Comparison of ENCODE assay signal across 14 cellular contexts in genomic region chr9:35792044-35792813, GRCh38. TPM values are rescaled to one million over a fixed set of nuclear protein-coding genes. Genes with fewer than 3 reads are reported as not detected.
DNase-seq lines count a peak whose midpoint lies in the region; ATAC-seq and TF ChIP-seq lines count a peak whose summit lies in the region.
"Had no signal": no experiment of that assay in that cellular context is flagged by ENCODE, and none has a peak within 500 bp of the region (broad histone marks: within the 10 kb centered on the region; RNA-seq: fewer than 3 reads in every experiment).

No MANE protein-coding gene starts in this region.

- no peak overlapping the region for H3K4me2 ChIP-seq in mammary epithelial cell (ENCODE audit: insufficient read depth, low read depth, low read length)

- no peaks in the 10 kb centered on the region for H3K27me3 Mint-ChIP-seq in osteocyte (ENCODE audit: unreplicated experiment)
- no peaks in the 10 kb centered on the region for H3K27me3 Mint-ChIP-seq in activated T-cell treated with anti-CD3 and anti-CD28 coated beads, Interleukin-2, amount 50 U/mL, for 72 hours (ENCODE audit: low read depth)
- H3K27me3 Mint-ChIP-seq: activated naive CD8-positive, alpha-beta T cell treated with anti-CD3 and anti-CD28 coated beads, Interleukin-2, amount 50 U/mL, for 24 hours had no signal

- intact Hi-C loops in breast epithelium (cut with DNase I; ENCODE audit: low total_unique reads) = loop anchor here (5.0 kb wide), 1 partner anchor 95 kb away; no protein-coding TSS in a partner anchor
- intact Hi-C loops in mammary epithelial cell (cut with micrococcal nuclease) = no loop called here

- H3K9me3 ChIP-seq in breast epithelium = no peaks in the 10 kb centered on the region
- H3K9me3 ChIP-seq in mammary epithelial cell (replicated peaks; ENCODE audit: insufficient read depth, low read length) = no peaks in the 10 kb centered on the region

- H3K36me3 Mint-ChIP-seq in osteocyte (ENCODE audit: unreplicated experiment) = peaks cover 2% of the 10 kb centered on the region
- H3K36me3 Mint-ChIP-seq in activated T-cell treated with anti-CD3 and anti-CD28 coated beads, Interleukin-2, amount 50 U/mL, for 72 hours (ENCODE audit: insufficient read depth in 2 of 2) = no peaks in the 10 kb centered on the region

- dilution Hi-C loops in mammary epithelial cell (cut with HindIII; ENCODE audit: low sequenced_read_pairs) = no loop called here

- H3K27me3 ChIP-seq in breast epithelium (no peaks in the 10 kb centered on the region), mammary epithelial cell (ENCODE audit: insufficient read depth, low read length) (no peaks in the 10 kb centered on the region)

- H3K27ac ChIP-seq in breast epithelium = peak overlapping the region; percentile 52 to 91
- H3K27ac ChIP-seq in mammary epithelial cell (ENCODE audit: insufficient read depth, low read depth, low read length) = no peak overlapping the region
- no peak overlapping the region for H3K27ac ChIP-seq in urinary bladder (ENCODE audit: low read depth)
- H3K27ac ChIP-seq: 22Rv1 had no signal

- H2AFZ ChIP-seq in mammary epithelial cell (ENCODE audit: low read depth, low read length) = no peak overlapping the region

- no peak for ATAC-seq in activated T-cell treated with anti-CD3 and anti-CD28 coated beads, Interleukin-2, amount 50 U/mL, for 72 hours (replicated peaks in 1 of 2)
- ATAC-seq: activated naive CD8-positive, alpha-beta T cell treated with anti-CD3 and anti-CD28 coated beads, Interleukin-2, amount 50 U/mL, for 24 hours; GM12878 had no signal

- peaks cover 0 to 4% of the 10 kb centered on the region in 2 donors for H3K4me1 ChIP-seq in breast epithelium
- peaks cover 16% of the 10 kb centered on the region for H3K4me1 ChIP-seq in mammary epithelial cell (ENCODE audit: insufficient read depth, low read length)
- peaks cover 1% of the 10 kb centered on the region for H3K4me1 ChIP-seq in urinary bladder (ENCODE audit: insufficient read depth)

- H3K4me3 ChIP-seq in breast epithelium (peak overlapping the region; percentile 56 to 81 (median 56)), mammary epithelial cell (replicated peaks in 1 of 3; ENCODE audit: insufficient read depth in 1 of 3, low read depth in 2 of 3, low read length in 3 of 3) (no peak overlapping the region), fibroblast of pulmonary artery (replicated peaks; ENCODE audit: low read depth, low read length) (peak overlapping the region; percentile 57), urinary bladder (ENCODE audit: low read depth, low read length) (peak overlapping the region; percentile 56)
- H3K4me3 ChIP-seq: GM12878 had no signal

- no peaks in the 10 kb centered on the region for H3K9me3 Mint-ChIP-seq in osteocyte (ENCODE audit: unreplicated experiment)
- no peaks in the 10 kb centered on the region for H3K9me3 Mint-ChIP-seq in activated T-cell treated with anti-CD3 and anti-CD28 coated beads, Interleukin-2, amount 50 U/mL, for 72 hours
- H3K9me3 Mint-ChIP-seq: activated naive CD8-positive, alpha-beta T cell treated with anti-CD3 and anti-CD28 coated beads, Interleukin-2, amount 50 U/mL, for 24 hours had no signal

- TF ChIP-seq CTCF in breast epithelium (IDR thresholded peaks at IDR 0.05) (no peak), mammary epithelial cell (conservative IDR thresholded peaks at IDR 0.05 in 1 of 2, IDR thresholded peaks at IDR 0.05 in 1 of 2; ENCODE audit: extremely low read depth in 1 of 2, insufficient read depth in 1 of 2, low read depth in 1 of 2, low read length in 2 of 2) (no peak), fibroblast of pulmonary artery (IDR thresholded peaks at IDR 0.05; ENCODE audit: low read length, missing control alignments) (no peak), osteocyte (IDR thresholded peaks at IDR 0.05) (no peak)

- no peaks in the 10 kb centered on the region for H3K36me3 ChIP-seq in breast epithelium
- H3K36me3 ChIP-seq in mammary epithelial cell (ENCODE audit: insufficient read depth, low read length) = no peaks in the 10 kb centered on the region
- H3K36me3 ChIP-seq in urinary bladder (ENCODE audit: insufficient read depth) = no peaks in the 10 kb centered on the region

- no peak overlapping the region for H3K9ac ChIP-seq in mammary epithelial cell (ENCODE audit: insufficient read depth, low read length)

- no peak overlapping the region for H3K27ac Mint-ChIP-seq in osteocyte (ENCODE audit: unreplicated experiment)
- no peak overlapping the region for H3K27ac Mint-ChIP-seq in activated T-cell treated with anti-CD3 and anti-CD28 coated beads, Interleukin-2, amount 50 U/mL, for 72 hours
- H3K27ac Mint-ChIP-seq: activated naive CD8-positive, alpha-beta T cell treated with anti-CD3 and anti-CD28 coated beads, Interleukin-2, amount 50 U/mL, for 24 hours had no signal

- H3K79me2 ChIP-seq in mammary epithelial cell (ENCODE audit: insufficient read depth, low read length) = no peaks in the 10 kb centered on the region

- 70% methylated on average over 8 of the region's 33 CpGs for WGBS in mammary epithelial cell (ENCODE audit: low coverage, missing lambda C conversion rate)
- 73% methylated on average over 33 of the region's 33 CpGs for whole genome bisulfite sequencing in urinary bladder

- no peaks in the 10 kb centered on the region for H4K20me1 ChIP-seq in mammary epithelial cell (ENCODE audit: insufficient read depth, low read length)

- in situ Hi-C loops in mammary epithelial cell (cut with MboI; ENCODE audit: low sequenced_read_pairs in 2 of 2) = loop anchor here (5.0 kb wide), 1 partner anchor 90 kb away; no protein-coding TSS in a partner anchor

- no TSS peak for BruUV-seq in mammary epithelial cell (replicated peaks; lab: Mats Ljungman, UMichigan)

- CTCF ChIA-PET in mammary epithelial cell (lab: Charles Lee; ENCODE audit: low non-redundant PET) = no interaction called here

- H3K4me1 Mint-ChIP-seq in osteocyte (ENCODE audit: unreplicated experiment) = peaks cover 37% of the 10 kb centered on the region
- H3K4me1 Mint-ChIP-seq in activated T-cell treated with anti-CD3 and anti-CD28 coated beads, Interleukin-2, amount 50 U/mL, for 72 hours (ENCODE audit: low read depth) = peaks cover 5% of the 10 kb centered on the region

- H3K4me3 Mint-ChIP-seq in osteocyte (ENCODE audit: unreplicated experiment) = peak overlapping the region; percentile 6
- no peak overlapping the region for H3K4me3 Mint-ChIP-seq in activated T-cell treated with anti-CD3 and anti-CD28 coated beads, Interleukin-2, amount 50 U/mL, for 72 hours
- H3K4me3 Mint-ChIP-seq: activated naive CD8-positive, alpha-beta T cell treated with anti-CD3 and anti-CD28 coated beads, Interleukin-2, amount 50 U/mL, for 24 hours had no signal

- no peak for TF ChIP-seq POLR2A in breast epithelium (IDR thresholded peaks at IDR 0.05)

- no peak for DNase-seq in breast epithelium (ENCODE audit: low spot score in 2 of 2)
- DNase-seq in mammary epithelial cell = no peak
- no peak for DNase-seq in fibroblast of pulmonary artery (ENCODE audit: low read depth)
- DNase-seq in osteocyte (ENCODE audit: extremely low spot score, unreplicated experiment) = no peak
- no peak for DNase-seq in NCI-H2196 treated with DMSO at 0.1 percent for 48 hours (lab: John Stamatoyannopoulos, UW; ENCODE audit: unreplicated experiment)
- no peak for DNase-seq in HK-2 (ENCODE audit: unreplicated experiment)
- no peak for DNase-seq in activated T-cell treated with anti-CD3 and anti-CD28 coated beads, Interleukin-2, amount 50 U/mL, for 72 hours
- DNase-seq: activated naive CD8-positive, alpha-beta T cell treated with anti-CD3 and anti-CD28 coated beads, Interleukin-2, amount 50 U/mL, for 24 hours; stimulated activated CD4-positive, alpha-beta T cell treated with anti-CD3 and anti-CD28 coated beads, Interleukin-2, amount 100 ng/mL, for 24 hours; stimulated activated naive CD4-positive, alpha-beta T cell had no signal

RNA-seq across cellular contexts. Expression of gene NPR2, which starts 0.8 kb away (rescaled TPM):
- 10 to 100 TPM; 10.2 to 34.2 (median 14.7) TPM for total RNA-seq in breast epithelium
- 10 to 100 TPM in 1 of 2 donors, 1 to 10 TPM in 1; 1.3 to 13.3 TPM for total RNA-seq in mammary epithelial cell
- 3.8 TPM for polyA plus RNA-seq in mammary epithelial cell
- 29.5 TPM for polyA minus RNA-seq in mammary epithelial cell
- total RNA-seq in osteocyte = 26.8 and 28.1 TPM in 2 replicates
- total RNA-seq in urinary bladder = 23.1 TPM
- 30.6 TPM for polyA plus RNA-seq in urinary bladder
- 10 to 100 TPM in 1 of 2 donors, 1 to 10 TPM in 1; 6.7 to 11.5 TPM for total RNA-seq in activated T-cell treated with anti-CD3 and anti-CD28 coated beads, Interleukin-2, amount 50 U/mL, for 72 hours

RNA-seq across cellular contexts. Expression of gene SPAG8, which starts 19.8 kb away (rescaled TPM):
- total RNA-seq in breast epithelium (1 to 10 TPM; 1.1 to 2.2 (median 1.3) TPM), mammary epithelial cell (under 1 TPM; 0.82 to 0.83 TPM), osteocyte (2.4 TPM in 2 replicates), urinary bladder (1.9 TPM)
- polyA plus RNA-seq in mammary epithelial cell (0.23 TPM), urinary bladder (1.9 TPM)
- not detected for polyA minus RNA-seq in mammary epithelial cell
- 1 to 10 TPM; 1.1 to 1.4 TPM for total RNA-seq in activated T-cell treated with anti-CD3 and anti-CD28 coated beads, Interleukin-2, amount 50 U/mL, for 72 hours

RNA-seq across cellular contexts. Expression of gene HINT2, which starts 22.6 kb away (rescaled TPM):
- total RNA-seq in breast epithelium (10 to 100 TPM; 25.0 to 55.7 (median 32.1) TPM), mammary epithelial cell (10 to 100 TPM; 11.7 to 31.9 TPM), osteocyte (35.4 and 36.0 TPM in 2 replicates), urinary bladder (12.8 TPM)
- polyA plus RNA-seq in mammary epithelial cell (27.9 TPM), urinary bladder (53.8 TPM)
- polyA minus RNA-seq in mammary epithelial cell = 38.3 TPM
- total RNA-seq in activated T-cell treated with anti-CD3 and anti-CD28 coated beads, Interleukin-2, amount 50 U/mL, for 72 hours = 10 to 100 TPM; 69.2 to 80.9 TPM

RNA-seq across cellular contexts. Expression of gene FAM221B, which starts 36.3 kb away (rescaled TPM):
- total RNA-seq in breast epithelium (under 1 TPM in 1 of 3 donors, not detected in 2; 0.15 TPM), mammary epithelial cell (not detected), osteocyte (not detected in 2 replicates), urinary bladder (0.21 TPM)
- polyA plus RNA-seq in mammary epithelial cell (not detected), urinary bladder (not detected)
- polyA minus RNA-seq in mammary epithelial cell = not detected
- not detected for total RNA-seq in activated T-cell treated with anti-CD3 and anti-CD28 coated beads, Interleukin-2, amount 50 U/mL, for 72 hours
- total RNA-seq: GM12878; T-helper 2 cell treated with Interferon-gamma antibody and Interleukin-4, amounts not matched to agents 100 ng/mL and 5 ng/mL, for 36 hours had no signal

RNA-seq across cellular contexts. Expression of gene TMEM8B, which starts 36.8 kb away (rescaled TPM):
- total RNA-seq in breast epithelium = 1 to 10 TPM; 4.9 to 7.9 (median 6.7) TPM
- total RNA-seq in mammary epithelial cell = 1 to 10 TPM; 3.8 to 7.5 TPM
- polyA plus RNA-seq in mammary epithelial cell = 1.9 TPM
- polyA minus RNA-seq in mammary epithelial cell = 3.1 TPM
- total RNA-seq in osteocyte = 25.6 and 29.9 TPM in 2 replicates
- total RNA-seq in urinary bladder = 4.8 TPM
- polyA plus RNA-seq in urinary bladder = 23.8 TPM
- total RNA-seq in activated T-cell treated with anti-CD3 and anti-CD28 coated beads, Interleukin-2, amount 50 U/mL, for 72 hours = 1 to 10 TPM; 8.4 to 9.1 TPM

Comparison
In these comparisons a context has a peak if more than half of its experiments do, and no peak if none do; other contexts are left out.
1. H3K27ac ChIP-seq: peak in breast epithelium (2 of 2); none in mammary epithelial cell (single experiment) and urinary bladder (single experiment).
2. H3K4me3 ChIP-seq: peak in breast epithelium (3 of 3), fibroblast of pulmonary artery (single experiment) and urinary bladder (single experiment); none in mammary epithelial cell (0 of 3).